Comparison of ENCODE assay signal across 9 cellular contexts in the genomic region with DNA sequence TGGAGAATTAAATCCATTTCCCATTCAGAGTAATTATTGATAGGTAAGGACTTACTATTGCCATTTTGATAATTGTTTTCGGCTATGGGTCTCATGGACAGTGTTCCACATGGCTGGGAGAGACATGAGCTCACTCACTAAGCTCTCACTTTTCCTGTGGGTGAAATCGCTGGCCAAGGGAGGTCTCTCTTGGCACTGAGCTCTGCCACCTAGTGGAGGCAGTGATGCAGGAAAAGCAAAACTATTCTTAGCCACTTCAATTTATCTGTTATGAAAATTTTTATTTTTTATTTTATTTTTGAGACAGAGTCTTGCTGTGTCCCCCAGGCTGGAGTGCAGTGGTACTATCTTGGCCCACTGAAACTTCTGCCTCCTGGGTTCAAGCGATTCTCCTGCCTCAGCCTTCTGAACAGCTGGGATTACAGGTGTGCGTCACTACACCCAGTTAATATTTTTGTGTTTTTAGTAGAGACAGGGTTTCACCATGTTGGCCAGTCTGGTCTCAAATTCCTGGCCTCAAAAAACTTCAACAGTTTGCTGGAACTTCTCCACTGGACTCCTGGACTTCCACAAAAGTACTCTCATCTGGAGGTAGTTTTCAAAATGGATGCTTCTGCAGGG. TPM values are rescaled to one million over a fixed set of nuclear protein-coding genes. Genes with fewer than 3 reads are reported as not detected.
DNase-seq lines count a peak whose midpoint lies in the region; ATAC-seq, FAIRE-seq and TF ChIP-seq lines count a peak whose summit lies in the region.
"Had no signal": no experiment of that assay in that cellular context is flagged by ENCODE, and none has a peak within 500 bp of the region (broad histone marks: within the 10 kb centered on the region; RNA-seq: fewer than 3 reads in every experiment).

No MANE protein-coding gene starts in this region.

- no peaks in the 10 kb centered on the region for H3K36me3 ChIP-seq in DND-41 (ENCODE audit: insufficient read depth, low read length)

- H3K4me1 ChIP-seq in DND-41 (ENCODE audit: insufficient read depth, low read length), result peaks cover 11% of the 10 kb centered on the region

- H3K36me3 Mint-ChIP-seq in osteocyte (ENCODE audit: unreplicated experiment), result no peaks in the 10 kb centered on the region

- peak; percentile 30; the same call in 2 of the 3 replicates for ATAC-seq in DND-41 (ENCODE audit: insufficient read depth, low read depth)
- ATAC-seq: activated naive CD4-positive, alpha-beta T cell treated with anti-CD3 and anti-CD28 coated beads, Interleukin-2, amount 50 U/mL, for 72 hours had no signal

- H3K27me3 ChIP-seq in DND-41 (ENCODE audit: insufficient read depth, low read length, poor library complexity), result no peaks in the 10 kb centered on the region

- peaks cover 29% of the 10 kb centered on the region for H3K27me3 Mint-ChIP-seq in osteocyte (ENCODE audit: unreplicated experiment)

- no peak overlapping the region for H3K27ac ChIP-seq in DND-41 (ENCODE audit: low read length)

- H3K79me2 ChIP-seq in DND-41 (ENCODE audit: insufficient read depth, low read length), result peaks cover 3% of the 10 kb centered on the region

- TF ChIP-seq CTCF in DND-41 (IDR thresholded peaks at IDR 0.05; ENCODE audit: borderline replicate concordance, extremely low read depth, low read length, poor library complexity, severe bottlenecking) (peak; percentile 79), osteocyte (IDR thresholded peaks at IDR 0.05) (peak; percentile 92)

- H3K9me3 ChIP-seq in DND-41 (ENCODE audit: insufficient read depth, low read length, severe bottlenecking), result no peaks in the 10 kb centered on the region

- peak overlapping the region; percentile 55; the same call in 1 of the 2 replicates for H2AFZ ChIP-seq in DND-41 (ENCODE audit: low read depth, low read length)

- H3K4me2 ChIP-seq in DND-41 (ENCODE audit: insufficient read depth, low read length), result peak overlapping the region; percentile 56

- FAIRE-seq in frontal cortex (lab: Jason Lieb, UNC), result peak; percentile 63

- no peaks in the 10 kb centered on the region for H3K9me3 Mint-ChIP-seq in osteocyte (ENCODE audit: unreplicated experiment)
- H3K9me3 Mint-ChIP-seq: activated naive CD4-positive, alpha-beta T cell treated with anti-CD3 and anti-CD28 coated beads, Interleukin-2, amount 50 U/mL, for 72 hours had no signal

- H3K4me3 ChIP-seq in DND-41 (ENCODE audit: low read depth in 1 of 2, low read length in 2 of 2), result no peak overlapping the region

- peaks cover 9% of the 10 kb centered on the region for H3K4me1 Mint-ChIP-seq in osteocyte (ENCODE audit: unreplicated experiment)

- DNase-seq in DND-41 (peak; percentile 65), Kasumi-1 (lab: John Stamatoyannopoulos, UW) (peak; percentile 67 to 76), RKO (ENCODE audit: low spot score) (peak; percentile 85), frontal cortex (ENCODE audit: low spot score in 2 of 2) (peak; percentile 36 to 47), osteocyte (ENCODE audit: extremely low spot score, unreplicated experiment) (no peak), ureter (ENCODE audit: low spot score) (peak; percentile 66), mesenteric fat pad (ENCODE audit: low spot score) (no peak)
- peak; percentile 21 for DNase-seq in activated T-helper 9 cell treated with anti-CD3 and anti-CD28 coated beads, Interleukin-2, amount 50 U/mL, for 16 hours (ENCODE audit: low read depth)

- H3K4me3 Mint-ChIP-seq in osteocyte (ENCODE audit: unreplicated experiment), result no peak overlapping the region

- H4K20me1 ChIP-seq in DND-41 (ENCODE audit: insufficient read depth, low read length), result no peaks in the 10 kb centered on the region

- H3K27ac Mint-ChIP-seq in osteocyte (ENCODE audit: unreplicated experiment), result no peak overlapping the region
- H3K27ac Mint-ChIP-seq: activated naive CD4-positive, alpha-beta T cell treated with anti-CD3 and anti-CD28 coated beads, Interleukin-2, amount 50 U/mL, for 72 hours had no signal

- H3K9ac ChIP-seq in DND-41 (ENCODE audit: low read depth, low read length), result no peak overlapping the region

RNA-seq across cellular contexts. Expression of gene RNF13, which starts 4.7 kb away (rescaled TPM):
- total RNA-seq in frontal cortex, result 113 TPM
- total RNA-seq in osteocyte, result 45.1 and 61.4 TPM in 2 replicates
- 93.3 TPM for total RNA-seq in ureter
- 97.7 TPM for total RNA-seq in mesenteric fat pad

RNA-seq across cellular contexts. Expression of gene ANKUB1, which starts 16.0 kb away (rescaled TPM):
- 0.41 TPM for total RNA-seq in frontal cortex
- total RNA-seq in osteocyte, result not detected in 2 replicates
- not detected for total RNA-seq in ureter
- total RNA-seq in mesenteric fat pad, result not detected
- total RNA-seq: activated naive CD4-positive, alpha-beta T cell treated with anti-CD3 and anti-CD28 coated beads, Interleukin-2, amount 50 U/mL, for 72 hours had no signal

RNA-seq across cellular contexts. Expression of gene COMMD2, which starts 56.0 kb away (rescaled TPM):
- total RNA-seq in frontal cortex, result 106 TPM
- total RNA-seq in osteocyte, result 49.7 and 53.5 TPM in 2 replicates
- 31.9 TPM for total RNA-seq in ureter
- 30.1 TPM for total RNA-seq in mesenteric fat pad

Comparison
In these comparisons a context has a peak if more than half of its experiments do, and no peak if none do; other contexts are left out.
1. DNase-seq: peak in DND-41 (single experiment), Kasumi-1 (2 of 2), RKO (single experiment), activated T-helper 9 cell treated with anti-CD3 and anti-CD28 coated beads, Interleukin-2, amount 50 U/mL, for 16 hours (single experiment), frontal cortex (2 of 2) and ureter (single experiment); none in osteocyte (single experiment) and mesenteric fat pad (single experiment).